13 cellular contexts compared by ENCODE assay signal in genomic region chr11:2677127-2677526, GRCh38.
A peak's percentile ranks its signal among the peaks of the same experiment; 100 is the strongest.
DNase-seq lines count a peak whose midpoint lies in the region; ATAC-seq lines count a peak whose summit lies in the region.
"Had no signal": no experiment of that assay in that cellular context is flagged by ENCODE, and none has a peak within 500 bp of the region (broad histone marks: within the 10 kb centered on the region; RNA-seq: fewer than 3 reads in every experiment).

No MANE protein-coding gene starts in this region.

- H3K27me3 Mint-ChIP-seq in stimulated activated memory B cell treated with anti-CD40 and anti-IgM and Interleukin-4, amounts not matched to agents 10 μg/mL and 1 μg/mL and 100 μg/mL, for 72 hours: no peaks in the 10 kb centered on the region
- H3K27me3 Mint-ChIP-seq: activated CD8-positive, alpha-beta memory T cell treated with anti-CD3 and anti-CD28 coated beads, Interleukin-2, amount 10 ng/mL, durations not matched to agents 7 days and 5 days had no signal

- no peaks in the 10 kb centered on the region for H3K9me3 Mint-ChIP-seq in stimulated activated memory B cell treated with anti-CD40 and anti-IgM and Interleukin-4, amounts not matched to agents 10 μg/mL and 1 μg/mL and 100 μg/mL, for 72 hours

- peak; percentile 61 for DNase-seq in KBM-7
- DNase-seq in SIG-M5 treated with dmso at 0.1 percent for 504 hours (lab: John Stamatoyannopoulos, UW; ENCODE audit: unreplicated experiment): peak; percentile 69
- DNase-seq in activated T-cell treated with anti-CD3 and anti-CD28 coated beads, Interleukin-2, amount 50 U/mL, for 1 hour: no peak
- no peak for DNase-seq in cortex of kidney (lab: John Stamatoyannopoulos, UW)
- DNase-seq: activated CD8-positive, alpha-beta memory T cell treated with anti-CD3 and anti-CD28 coated beads, Interleukin-2, amount 10 ng/mL, durations not matched to agents 7 days and 5 days; activated naive CD4-positive, alpha-beta T cell treated with Interleukin-2 at 50 U/mL for 16 hours; effector CD8-positive, alpha-beta T cell; H7; hypothalamus; left cardiac atrium had no signal

- in situ Hi-C loops in KBM-7 (cut with MboI; ENCODE audit: low pct_unique_long_range_greater_than_20kb, low sequenced_read_pairs): no loop called here

- peaks cover 42% of the 10 kb centered on the region for H3K4me1 Mint-ChIP-seq in stimulated activated memory B cell treated with anti-CD40 and anti-IgM and Interleukin-4, amounts not matched to agents 10 μg/mL and 1 μg/mL and 100 μg/mL, for 72 hours
- H3K4me1 Mint-ChIP-seq: activated CD8-positive, alpha-beta memory T cell treated with anti-CD3 and anti-CD28 coated beads, Interleukin-2, amount 10 ng/mL, durations not matched to agents 7 days and 5 days had no signal

- H3K36me3 Mint-ChIP-seq in stimulated activated memory B cell treated with anti-CD40 and anti-IgM and Interleukin-4, amounts not matched to agents 10 μg/mL and 1 μg/mL and 100 μg/mL, for 72 hours: no peaks in the 10 kb centered on the region
- H3K36me3 Mint-ChIP-seq: activated CD8-positive, alpha-beta memory T cell treated with anti-CD3 and anti-CD28 coated beads, Interleukin-2, amount 10 ng/mL, durations not matched to agents 7 days and 5 days had no signal

- H3K4me3 Mint-ChIP-seq in stimulated activated memory B cell treated with anti-CD40 and anti-IgM and Interleukin-4, amounts not matched to agents 10 μg/mL and 1 μg/mL and 100 μg/mL, for 72 hours: no peak overlapping the region
- H3K4me3 Mint-ChIP-seq: activated CD8-positive, alpha-beta memory T cell treated with anti-CD3 and anti-CD28 coated beads, Interleukin-2, amount 10 ng/mL, durations not matched to agents 7 days and 5 days had no signal

- H3K27ac Mint-ChIP-seq in stimulated activated memory B cell treated with anti-CD40 and anti-IgM and Interleukin-4, amounts not matched to agents 10 μg/mL and 1 μg/mL and 100 μg/mL, for 72 hours: no peak overlapping the region
- H3K27ac Mint-ChIP-seq: activated CD8-positive, alpha-beta memory T cell treated with anti-CD3 and anti-CD28 coated beads, Interleukin-2, amount 10 ng/mL, durations not matched to agents 7 days and 5 days had no signal

- ATAC-seq in GM19043 (IDR thresholded peaks at IDR 0.05; ENCODE audit: low read depth, unreplicated experiment) (peak; percentile 55), HG02642 (IDR thresholded peaks at IDR 0.05; ENCODE audit: poor library complexity, unreplicated experiment) (no peak)
- peak; percentile 77 for ATAC-seq in stimulated activated memory B cell treated with anti-CD40 and anti-IgM and Interleukin-4, amounts not matched to agents 10 μg/mL and 1 μg/mL and 100 μg/mL, for 72 hours
- ATAC-seq: activated CD8-positive, alpha-beta memory T cell treated with anti-CD3 and anti-CD28 coated beads, Interleukin-2, amount 10 ng/mL, durations not matched to agents 7 days and 5 days; left cardiac atrium had no signal

Comparison
In these comparisons a context has a peak if more than half of its experiments do, and no peak if none do; other contexts are left out.
1. DNase-seq: peak in KBM-7 (single experiment) and SIG-M5 treated with dmso at 0.1 percent for 504 hours (single experiment); none in activated T-cell treated with anti-CD3 and anti-CD28 coated beads, Interleukin-2, amount 50 U/mL, for 1 hour (single experiment) and cortex of kidney (single experiment).